Comparison of ENCODE assay signal across 9 cellular contexts in genomic region chr3:123447749-123448502, GRCh38. TPM values are rescaled to one million over a fixed set of nuclear protein-coding genes. Genes with fewer than 3 reads are reported as not detected.
DNase-seq lines count a peak whose midpoint lies in the region; ATAC-seq, FAIRE-seq and TF ChIP-seq lines count a peak whose summit lies in the region.
"Had no signal": no experiment of that assay in that cellular context is flagged by ENCODE, and none has a peak within 500 bp of the region (broad histone marks: within the 10 kb centered on the region; RNA-seq: fewer than 3 reads in every experiment).

No MANE protein-coding gene starts in this region.

- peaks cover 52% of the 10 kb centered on the region for H3K27me3 Mint-ChIP-seq in nephron (ENCODE audit: low read depth)

- H3K27me3 ChIP-seq in effector memory CD4-positive, alpha-beta T cell (replicated peaks; ENCODE audit: control insufficient read depth, insufficient read depth, low read length, poor library complexity, severe bottlenecking): peaks cover 48% of the 10 kb centered on the region
- H3K27me3 ChIP-seq in upper lobe of right lung: peaks cover 32% of the 10 kb centered on the region

- H3K4me3 ChIP-seq in effector memory CD4-positive, alpha-beta T cell (ENCODE audit: insufficient read depth, low read depth, low read length, poor library complexity, severe bottlenecking): peak overlapping the region; percentile 60
- H3K4me3 ChIP-seq in upper lobe of right lung: peak overlapping the region; percentile 53

- H3K4me1 Mint-ChIP-seq in nephron: peaks cover 18% of the 10 kb centered on the region

- ATAC-seq in upper lobe of right lung: peak; percentile 61
- no peak for ATAC-seq in GM18868 (IDR thresholded peaks at IDR 0.05; ENCODE audit: unreplicated experiment)
- ATAC-seq in HG02981 (IDR thresholded peaks at IDR 0.05; ENCODE audit: unreplicated experiment): no peak
- ATAC-seq in GM19035 (IDR thresholded peaks at IDR 0.05; ENCODE audit: unreplicated experiment): no peak

- no peaks in the 10 kb centered on the region for H3K4me1 ChIP-seq in effector memory CD4-positive, alpha-beta T cell (ENCODE audit: control insufficient read depth, insufficient read depth, low read length, poor library complexity, severe bottlenecking)
- peaks cover 8% of the 10 kb centered on the region for H3K4me1 ChIP-seq in upper lobe of right lung

- TF ChIP-seq CTCF in nephron (IDR thresholded peaks at IDR 0.05; ENCODE audit: unreplicated experiment in 3 of 3): peak in 1 of 3 experiments; percentile 16
- TF ChIP-seq CTCF in upper lobe of right lung (IDR thresholded peaks at IDR 0.05): no peak

- no peak overlapping the region for H3K27ac Mint-ChIP-seq in nephron

- no peaks in the 10 kb centered on the region for H3K36me3 ChIP-seq in effector memory CD4-positive, alpha-beta T cell (ENCODE audit: control insufficient read depth, insufficient read depth, low read length)
- H3K36me3 ChIP-seq in upper lobe of right lung: no peaks in the 10 kb centered on the region

- no peak for FAIRE-seq in GM19239 (lab: Jason Lieb, UNC)

- DNase-seq in GM19239 (ENCODE audit: insufficient read length, low spot score): peak; percentile 76
- peak; percentile 59 for DNase-seq in UCSD-AML1 (lab: John Stamatoyannopoulos, UW; ENCODE audit: unreplicated experiment)
- DNase-seq in effector memory CD4-positive, alpha-beta T cell: peak in 2 of 3 donors; percentile 8 to 10
- no peak for DNase-seq in upper lobe of right lung

- intact Hi-C loops in upper lobe of right lung (cut with DNase I): no loop called here

- peak overlapping the region in 2 of 3 experiments; percentile 81 to 88 for H3K4me3 Mint-ChIP-seq in nephron

- no peaks in the 10 kb centered on the region for H3K9me3 Mint-ChIP-seq in nephron

- H3K36me3 Mint-ChIP-seq in nephron (ENCODE audit: low read depth): peaks cover 9% of the 10 kb centered on the region

- H3K9me3 ChIP-seq in effector memory CD4-positive, alpha-beta T cell (ENCODE audit: control insufficient read depth, low read length): no peaks in the 10 kb centered on the region
- no peaks in the 10 kb centered on the region for H3K9me3 ChIP-seq in upper lobe of right lung

- H3K27ac ChIP-seq in effector memory CD4-positive, alpha-beta T cell (ENCODE audit: insufficient read depth, low read length, poor library complexity, severe bottlenecking): no peak overlapping the region
- peak overlapping the region; percentile 17 for H3K27ac ChIP-seq in upper lobe of right lung
- H3K27ac ChIP-seq: KMS-11 had no signal

RNA-seq across cellular contexts. Expression of gene ADCY5, which starts 1.0 kb away (rescaled TPM):
- 4.0 TPM for total RNA-seq in upper lobe of right lung
